ENCODE assay signal across 8 cellular contexts in genomic region chr6:43478008-43478372, GRCh38. TPM values are rescaled to one million over a fixed set of nuclear protein-coding genes. Genes with fewer than 3 reads are reported as not detected.
DNase-seq lines count a peak whose midpoint lies in the region; ATAC-seq and TF ChIP-seq lines count a peak whose summit lies in the region.

No MANE protein-coding gene starts in this region.

- no peak for ATAC-seq in body of pancreas
- no peak for ATAC-seq in esophagus mucosa

- peak overlapping the region; percentile 88 for H3K4me3 Mint-ChIP-seq in mesothelial cell of epicardium

- H3K36me3 ChIP-seq in body of pancreas (replicated peaks in 1 of 2; ENCODE audit: insufficient read depth in 1 of 2, low read depth in 2 of 2), result no peaks in the 10 kb centered on the region

- POLR2A ChIA-PET in AG04449 (lab: Yijun Ruan, JAX), result interaction anchor here (0.8 to 1.5 kb wide), 5 partner anchors 13 to 40 kb away, joined by 3 to 5 read pairs (median 4); no protein-coding TSS in a partner anchor

- H3K27ac ChIP-seq in HL-60 (replicated peaks) (peak overlapping the region; percentile 78), body of pancreas (peak overlapping the region in 3 of 4 donors; percentile 75 to 83 (median 76))

- H3K9me3 Mint-ChIP-seq in mesothelial cell of epicardium, result no peaks in the 10 kb centered on the region

- CTCF ChIA-PET in AG04449 (lab: Yijun Ruan, JAX), result interaction anchor here (0.9 to 5.2 kb wide), 5 partner anchors 14 to 91 kb away, joined by 3 to 21 read pairs (median 9); no protein-coding TSS in a partner anchor

- H3K4me1 ChIP-seq in body of pancreas, result peaks cover 45% of the 10 kb centered on the region

- H3K4me1 Mint-ChIP-seq in mesothelial cell of epicardium, result peaks cover 40% of the 10 kb centered on the region

- TF ChIP-seq POLR2A in body of pancreas (IDR thresholded peaks at IDR 0.05), result no peak

- H3K27me3 ChIP-seq in HL-60 (ENCODE audit: insufficient read depth, poor library complexity, severe bottlenecking) (no peaks in the 10 kb centered on the region), body of pancreas (no peaks in the 10 kb centered on the region)

- peak overlapping the region; percentile 74 for H3K4me3 ChIP-seq in AG04449 (ENCODE audit: low read depth, low read length)
- H3K4me3 ChIP-seq in HL-60 (replicated peaks; ENCODE audit: insufficient read depth, low read length), result peak overlapping the region; percentile 85
- peak overlapping the region; percentile 53 to 80 for H3K4me3 ChIP-seq in body of pancreas

- H3K27me3 Mint-ChIP-seq in mesothelial cell of epicardium (ENCODE audit: low read depth), result no peaks in the 10 kb centered on the region

- intact Hi-C loops in body of pancreas (cut with DNase I), result no loop called here

- TF ChIP-seq CTCF in AG04449 (IDR thresholded peaks at IDR 0.05; ENCODE audit: insufficient read depth, low read length, missing control alignments) (no peak), HL-60 (IDR thresholded peaks at IDR 0.05; ENCODE audit: insufficient read depth, low read length) (no peak), body of pancreas (IDR thresholded peaks at IDR 0.05) (no peak), mesothelial cell of epicardium (IDR thresholded peaks at IDR 0.05; ENCODE audit: unreplicated experiment) (no peak)

- H3K27ac Mint-ChIP-seq in mesothelial cell of epicardium, result peak overlapping the region; percentile 99

- WGBS in body of pancreas, 2 donors, result 5 to 10% methylated on average over 3 of the region's 3 CpGs

- H3K9me3 ChIP-seq in body of pancreas, result no peaks in the 10 kb centered on the region

- no peaks in the 10 kb centered on the region for H3K36me3 Mint-ChIP-seq in mesothelial cell of epicardium

- DNase-seq in AG04449 (ENCODE audit: low read depth, low spot score), result no peak
- DNase-seq in HL-60 (ENCODE audit: low read depth in 1 of 2, low spot score in 1 of 2), result peak in 1 of 2 experiments; percentile 5
- no peak for DNase-seq in body of pancreas
- DNase-seq in mesothelial cell of epicardium (ENCODE audit: low spot score in 2 of 2, unreplicated experiment in 2 of 2), result no peak
- no peak for DNase-seq in SIG-M5 treated with dmso at 0.1 percent for 504 hours (lab: John Stamatoyannopoulos, UW; ENCODE audit: unreplicated experiment)
- no peak for DNase-seq in medulla oblongata (ENCODE audit: extremely low spot score)
- DNase-seq in RKO (ENCODE audit: low spot score), result no peak

RNA-seq across cellular contexts. Expression of gene TJAP1, which starts 0.6 kb away (rescaled TPM):
- 10 to 100 TPM; 16.9 to 47.5 TPM for total RNA-seq in body of pancreas
- 45.9 to 52.7 TPM (median 49.7 TPM) in 3 replicates for total RNA-seq in mesothelial cell of epicardium
- total RNA-seq in esophagus mucosa, result 8.9 TPM

RNA-seq across cellular contexts. Expression of gene DLK2, which starts 22.6 kb away (rescaled TPM):
- not detected for total RNA-seq in body of pancreas
- 3.5 to 4.7 TPM (median 4.1 TPM) in 3 replicates for total RNA-seq in mesothelial cell of epicardium
- 8.9 TPM for total RNA-seq in esophagus mucosa

RNA-seq across cellular contexts. Expression of gene LRRC73, which starts 32.2 kb away (rescaled TPM):
- total RNA-seq in body of pancreas (not detected), mesothelial cell of epicardium (0.58 to 0.72 TPM (median 0.60 TPM) in 3 replicates), esophagus mucosa (0.20 TPM)

RNA-seq across cellular contexts. Expression of gene YIPF3, which starts 38.7 kb away (rescaled TPM):
- 100 to 1,000 TPM in 1 of 2 donors, 10 to 100 TPM in 1; 79.4 to 122 TPM for total RNA-seq in body of pancreas
- total RNA-seq in mesothelial cell of epicardium, result 107 to 112 TPM (median 111 TPM) in 3 replicates
- total RNA-seq in esophagus mucosa, result 41.8 TPM

RNA-seq across cellular contexts. Expression of gene POLR1C, which starts 38.9 kb away (rescaled TPM):
- total RNA-seq in body of pancreas (10 to 100 TPM; 19.1 to 20.2 TPM), mesothelial cell of epicardium (39.5 to 43.4 TPM (median 41.3 TPM) in 3 replicates), esophagus mucosa (33.0 TPM)
